20 cellular contexts compared by ENCODE assay signal in the genomic region with DNA sequence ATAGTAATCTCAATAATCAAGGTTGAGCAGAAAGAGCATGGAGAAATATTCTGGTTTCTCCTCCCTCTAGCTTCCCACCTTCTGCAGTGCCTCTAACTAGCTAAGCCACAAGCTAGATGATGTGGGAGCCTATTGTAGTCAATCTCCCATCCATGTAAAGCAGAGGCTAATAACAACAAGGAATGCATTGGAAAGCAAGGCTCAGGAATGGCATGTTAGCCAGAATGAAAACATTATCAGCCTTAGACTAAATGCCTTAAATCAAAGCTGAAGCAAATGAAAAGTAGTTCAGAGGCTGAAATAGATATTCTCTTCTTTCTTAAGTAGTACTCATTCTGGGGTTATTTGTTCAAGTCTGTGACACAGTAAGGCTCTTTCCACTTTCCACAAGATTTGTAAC.
DNase-seq lines count a peak whose midpoint lies in the region; ATAC-seq and TF ChIP-seq lines count a peak whose summit lies in the region.
"Had no signal": no experiment of that assay in that cellular context is flagged by ENCODE, and none has a peak within 500 bp of the region (broad histone marks: within the 10 kb centered on the region; RNA-seq: fewer than 3 reads in every experiment).

No MANE protein-coding gene starts in this region.

- ATAC-seq in CD8-positive, alpha-beta T cell, result no peak
- no peak for ATAC-seq in GM19328 (IDR thresholded peaks at IDR 0.05; ENCODE audit: unreplicated experiment)
- ATAC-seq: GM12878 had no signal

- H3K4me3 ChIP-seq in adipocyte (ENCODE audit: low read length) (no peak overlapping the region), epithelial cell of proximal tubule (ENCODE audit: low read depth, low read length) (no peak overlapping the region), neural progenitor cell (no peak overlapping the region)
- no peak overlapping the region for H3K4me3 ChIP-seq in effector memory CD4-positive, alpha-beta T cell (ENCODE audit: insufficient read depth, low read depth, low read length, poor library complexity, severe bottlenecking)
- H3K4me3 ChIP-seq in CD8-positive, alpha-beta T cell (ENCODE audit: low read depth, low read length), result no peak overlapping the region
- H3K4me3 ChIP-seq: GM12878, MG63 had no signal

- POLR2A ChIA-PET in CD8-positive, alpha-beta T cell (lab: Charles Lee), result no interaction called here

- H3K36me3 Mint-ChIP-seq in neural progenitor cell, result no peaks in the 10 kb centered on the region
- H3K36me3 Mint-ChIP-seq in CD8-positive, alpha-beta T cell, result no peaks in the 10 kb centered on the region
- no peaks in the 10 kb centered on the region for H3K36me3 Mint-ChIP-seq in activated T-helper 1 cell treated with anti-CD3 and anti-CD28 coated beads, Interleukin-12 subunit alpha, Interleukin-12 subunit beta, Interleukin-2, Interleukin-4 antibody, amounts not matched to agents 30 ng/mL and 10 ng/mL and 1 ng/mL, durations not matched to agents 14 hours and 24 hours and 36 hours (ENCODE audit: low read depth)
- H3K36me3 Mint-ChIP-seq: CD4-positive, CD25-positive, alpha-beta regulatory T cell had no signal

- no peaks in the 10 kb centered on the region for H3K4me1 Mint-ChIP-seq in neural progenitor cell
- H3K4me1 Mint-ChIP-seq in CD8-positive, alpha-beta T cell (ENCODE audit: low read depth), result no peaks in the 10 kb centered on the region
- no peaks in the 10 kb centered on the region for H3K4me1 Mint-ChIP-seq in activated T-helper 1 cell treated with anti-CD3 and anti-CD28 coated beads, Interleukin-12 subunit alpha, Interleukin-12 subunit beta, Interleukin-2, Interleukin-4 antibody, amounts not matched to agents 30 ng/mL and 10 ng/mL and 1 ng/mL, durations not matched to agents 14 hours and 24 hours and 36 hours (ENCODE audit: low read depth)
- H3K4me1 Mint-ChIP-seq: CD4-positive, CD25-positive, alpha-beta regulatory T cell had no signal

- H3K9me3 Mint-ChIP-seq in neural progenitor cell, result peaks cover 16% of the 10 kb centered on the region
- H3K9me3 Mint-ChIP-seq in CD8-positive, alpha-beta T cell, result peaks cover 11% of the 10 kb centered on the region
- no peaks in the 10 kb centered on the region for H3K9me3 Mint-ChIP-seq in activated T-helper 1 cell treated with anti-CD3 and anti-CD28 coated beads, Interleukin-12 subunit alpha, Interleukin-12 subunit beta, Interleukin-2, Interleukin-4 antibody, amounts not matched to agents 30 ng/mL and 10 ng/mL and 1 ng/mL, durations not matched to agents 14 hours and 24 hours and 36 hours

- no peak overlapping the region for H3K27ac Mint-ChIP-seq in neural progenitor cell
- no peak overlapping the region for H3K27ac Mint-ChIP-seq in CD8-positive, alpha-beta T cell
- no peak overlapping the region for H3K27ac Mint-ChIP-seq in activated T-helper 1 cell treated with anti-CD3 and anti-CD28 coated beads, Interleukin-12 subunit alpha, Interleukin-12 subunit beta, Interleukin-2, Interleukin-4 antibody, amounts not matched to agents 30 ng/mL and 10 ng/mL and 1 ng/mL, durations not matched to agents 14 hours and 24 hours and 36 hours
- H3K27ac Mint-ChIP-seq: CD4-positive, CD25-positive, alpha-beta regulatory T cell had no signal

- H3F3A ChIP-seq in neural progenitor cell (ENCODE audit: low read depth), result no peaks in the 10 kb centered on the region

- H3K27me3 Mint-ChIP-seq in neural progenitor cell (ENCODE audit: insufficient read depth, low read depth), result peaks cover 2% of the 10 kb centered on the region
- no peaks in the 10 kb centered on the region for H3K27me3 Mint-ChIP-seq in CD8-positive, alpha-beta T cell (ENCODE audit: low read depth)
- no peaks in the 10 kb centered on the region for H3K27me3 Mint-ChIP-seq in activated T-helper 1 cell treated with anti-CD3 and anti-CD28 coated beads, Interleukin-12 subunit alpha, Interleukin-12 subunit beta, Interleukin-2, Interleukin-4 antibody, amounts not matched to agents 30 ng/mL and 10 ng/mL and 1 ng/mL, durations not matched to agents 14 hours and 24 hours and 36 hours (ENCODE audit: insufficient read depth)
- H3K27me3 Mint-ChIP-seq: CD4-positive, CD25-positive, alpha-beta regulatory T cell had no signal

- no peak overlapping the region for H2AFZ ChIP-seq in neural progenitor cell (replicated peaks)

- intact Hi-C loops in CD8-positive, alpha-beta T cell (cut with DNase I, micrococcal nuclease), result no loop called here
- intact Hi-C loops in activated T-helper 1 cell treated with anti-CD3 and anti-CD28 coated beads, Interleukin-12 subunit alpha, Interleukin-12 subunit beta, Interleukin-2, Interleukin-4 antibody, amounts not matched to agents 30 ng/mL and 10 ng/mL and 1 ng/mL, durations not matched to agents 14 hours and 24 hours and 36 hours (cut with micrococcal nuclease), result no loop called here

- H3K9ac ChIP-seq in adipocyte (ENCODE audit: low read length), result no peak overlapping the region
- H3K9ac ChIP-seq in neural progenitor cell, result no peak overlapping the region

- H3K27ac ChIP-seq in neural progenitor cell, result no peak overlapping the region
- H3K27ac ChIP-seq in effector memory CD4-positive, alpha-beta T cell (ENCODE audit: insufficient read depth, low read length, poor library complexity, severe bottlenecking), result no peak overlapping the region
- no peak overlapping the region for H3K27ac ChIP-seq in CD8-positive, alpha-beta T cell (ENCODE audit: low read depth, low read length)
- H3K27ac ChIP-seq: RWPE1 had no signal

- H3K79me2 ChIP-seq in neural progenitor cell (ENCODE audit: low read depth), result no peaks in the 10 kb centered on the region

- DNase-seq in adipocyte (ENCODE audit: low read depth), result peak; percentile 8
- DNase-seq in epithelial cell of proximal tubule (ENCODE audit: low read depth), result peak; percentile 50
- peak; percentile 63 for DNase-seq in neural progenitor cell (ENCODE audit: low spot score)
- no peak for DNase-seq in effector memory CD4-positive, alpha-beta T cell
- no peak for DNase-seq in CD8-positive, alpha-beta T cell
- no peak for DNase-seq in activated T-helper 1 cell treated with anti-CD3 and anti-CD28 coated beads, Interleukin-12 subunit alpha, Interleukin-12 subunit beta, Interleukin-2, Interleukin-4 antibody, amounts not matched to agents 30 ng/mL and 10 ng/mL and 1 ng/mL, durations not matched to agents 14 hours and 24 hours and 36 hours (ENCODE audit: low spot score)
- DNase-seq: CD4-positive, CD25-positive, alpha-beta regulatory T cell; COR-L47; DMS 273 treated with DMSO at 0.1 percent for 48 hours; DMS79 treated with DMSO at 0.1 percent for 48 hours; H7; MG63; NCI-H1417 treated with DMSO at 0.1 percent for 48 hours; NCI-H187; NCI-H69; NK-92 treated with Interleukin-12 subunit alpha and Interleukin-12 subunit beta, amount 100 ng/mL, for 24 hours; SHP77 treated with DMSO at 0.1 percent for 48 hours had no signal

- no peaks in the 10 kb centered on the region for H3K36me3 ChIP-seq in adipocyte (ENCODE audit: control insufficient read depth, insufficient read depth, low read length, severe bottlenecking)
- no peaks in the 10 kb centered on the region for H3K36me3 ChIP-seq in neural progenitor cell
- no peaks in the 10 kb centered on the region for H3K36me3 ChIP-seq in effector memory CD4-positive, alpha-beta T cell (ENCODE audit: control insufficient read depth, insufficient read depth, low read length)
- no peaks in the 10 kb centered on the region for H3K36me3 ChIP-seq in CD8-positive, alpha-beta T cell (ENCODE audit: insufficient read depth, low read length)
- H3K36me3 ChIP-seq: MG63 had no signal

- H3K4me1 ChIP-seq in adipocyte (ENCODE audit: control insufficient read depth, insufficient read depth, low read length) (peaks cover 15% of the 10 kb centered on the region), neural progenitor cell (no peaks in the 10 kb centered on the region)
- no peaks in the 10 kb centered on the region for H3K4me1 ChIP-seq in effector memory CD4-positive, alpha-beta T cell (ENCODE audit: control insufficient read depth, insufficient read depth, low read length, poor library complexity, severe bottlenecking)
- no peaks in the 10 kb centered on the region for H3K4me1 ChIP-seq in CD8-positive, alpha-beta T cell (ENCODE audit: insufficient read depth, low read length)

- H3K9me3 ChIP-seq in adipocyte (ENCODE audit: control insufficient read depth, low read length), result no peaks in the 10 kb centered on the region
- H3K9me3 ChIP-seq in neural progenitor cell (ENCODE audit: low read depth), result peaks cover 4% of the 10 kb centered on the region
- H3K9me3 ChIP-seq in effector memory CD4-positive, alpha-beta T cell (ENCODE audit: control insufficient read depth, low read length), result no peaks in the 10 kb centered on the region
- no peaks in the 10 kb centered on the region for H3K9me3 ChIP-seq in CD8-positive, alpha-beta T cell (ENCODE audit: low read length)

- TF ChIP-seq CTCF in epithelial cell of proximal tubule (conservative IDR thresholded peaks at IDR 0.05; ENCODE audit: low read depth, low read length) (no peak), neural progenitor cell (IDR thresholded peaks at IDR 0.05) (no peak)
- no peak for TF ChIP-seq CTCF in CD8-positive, alpha-beta T cell (IDR thresholded peaks at IDR 0.05)

- no peak overlapping the region for H3K4me2 ChIP-seq in neural progenitor cell

- no peaks in the 10 kb centered on the region for H4K20me1 ChIP-seq in neural progenitor cell (ENCODE audit: low read depth)

- no peaks in the 10 kb centered on the region for H3K27me3 ChIP-seq in adipocyte (replicated peaks; ENCODE audit: control insufficient read depth, insufficient read depth, low read length)
- H3K27me3 ChIP-seq in neural progenitor cell, result no peaks in the 10 kb centered on the region
- H3K27me3 ChIP-seq in effector memory CD4-positive, alpha-beta T cell (replicated peaks; ENCODE audit: control insufficient read depth, insufficient read depth, low read length, poor library complexity, severe bottlenecking), result no peaks in the 10 kb centered on the region
- no peaks in the 10 kb centered on the region for H3K27me3 ChIP-seq in CD8-positive, alpha-beta T cell (ENCODE audit: insufficient read depth, low read length)
- H3K27me3 ChIP-seq: MG63 had no signal

- CTCF ChIA-PET in CD8-positive, alpha-beta T cell (lab: Charles Lee), result interaction anchor here (1.0 kb wide), 1 partner anchor 9 kb away, joined by 3 read pairs; no protein-coding TSS in a partner anchor

- H3K4me3 Mint-ChIP-seq in neural progenitor cell, result no peak overlapping the region
- H3K4me3 Mint-ChIP-seq in CD8-positive, alpha-beta T cell, result no peak overlapping the region
- H3K4me3 Mint-ChIP-seq in activated T-helper 1 cell treated with anti-CD3 and anti-CD28 coated beads, Interleukin-12 subunit alpha, Interleukin-12 subunit beta, Interleukin-2, Interleukin-4 antibody, amounts not matched to agents 30 ng/mL and 10 ng/mL and 1 ng/mL, durations not matched to agents 14 hours and 24 hours and 36 hours, result no peak overlapping the region
- H3K4me3 Mint-ChIP-seq: CD4-positive, CD25-positive, alpha-beta regulatory T cell had no signal

Comparison
In these comparisons a context has a peak if more than half of its experiments do, and no peak if none do; other contexts are left out.
1. DNase-seq: peak in adipocyte (single experiment), epithelial cell of proximal tubule (single experiment) and neural progenitor cell (single experiment); none in effector memory CD4-positive, alpha-beta T cell (0 of 3), CD8-positive, alpha-beta T cell (0 of 7) and activated T-helper 1 cell treated with anti-CD3 and anti-CD28 coated beads, Interleukin-12 subunit alpha, Interleukin-12 subunit beta, Interleukin-2, Interleukin-4 antibody, amounts not matched to agents 30 ng/mL and 10 ng/mL and 1 ng/mL, durations not matched to agents 14 hours and 24 hours and 36 hours (single experiment).